8 cellular contexts compared by ENCODE assay signal in genomic region chr1:15684468-15685283, GRCh38. TPM values are rescaled to one million over a fixed set of nuclear protein-coding genes. Genes with fewer than 3 reads are reported as not detected.
DNase-seq lines count a peak whose midpoint lies in the region; ATAC-seq and TF ChIP-seq lines count a peak whose summit lies in the region.

No MANE protein-coding gene starts in this region.

- H3K27me3 Mint-ChIP-seq in CD4-positive, alpha-beta T cell, result no peaks in the 10 kb centered on the region
- no peaks in the 10 kb centered on the region for H3K27me3 Mint-ChIP-seq in activated naive CD8-positive, alpha-beta T cell treated with anti-CD3 and anti-CD28 coated beads, Interleukin-2, amount 10 ng/mL, durations not matched to agents 7 days and 5 days

- H3K4me3 ChIP-seq in PC-3 (ENCODE audit: low read length) (peak overlapping the region; percentile 99), left ventricle myocardium inferior (peak overlapping the region; percentile 88)

- no peak for TF ChIP-seq CTCF in CD4-positive, alpha-beta T cell (IDR thresholded peaks at IDR 0.05)
- no peak for TF ChIP-seq CTCF in PC-3 (conservative IDR thresholded peaks at IDR 0.05; ENCODE audit: low read depth, low read length)
- TF ChIP-seq CTCF in left ventricle myocardium inferior (IDR thresholded peaks at IDR 0.05; ENCODE audit: borderline replicate concordance), result peak; percentile 35

- H2AFZ ChIP-seq in PC-3 (ENCODE audit: low read length), result peak overlapping the region; percentile 49; the same call in 1 of the 2 replicates

- peak overlapping the region; percentile 95 for H3K27ac Mint-ChIP-seq in CD4-positive, alpha-beta T cell
- H3K27ac Mint-ChIP-seq in activated naive CD8-positive, alpha-beta T cell treated with anti-CD3 and anti-CD28 coated beads, Interleukin-2, amount 10 ng/mL, durations not matched to agents 7 days and 5 days, result peak overlapping the region; percentile 81

- intact Hi-C loops in CD4-positive, alpha-beta T cell (cut with DNase I, micrococcal nuclease), result loop anchor here (1.0 to 5.0 kb wide), 3 partner anchors 13 to 152 kb away; partner anchors contain the start of gene DDI2 (in 1 of the 2)
- intact Hi-C loops in PC-3 (cut with micrococcal nuclease), result no loop called here
- intact Hi-C loops in left ventricle myocardium inferior (cut with micrococcal nuclease), result no loop called here

- H3K27ac ChIP-seq in CD4-positive, alpha-beta T cell (ENCODE audit: low read depth, low read length), result peak overlapping the region; percentile 56
- no peak overlapping the region for H3K27ac ChIP-seq in PC-3 (ENCODE audit: low read length)
- peak overlapping the region; percentile 94 for H3K27ac ChIP-seq in left ventricle myocardium inferior (replicated peaks)

- peak in 9 of 10 experiments; percentile 3 to 39 (median 12) for DNase-seq in CD4-positive, alpha-beta T cell
- DNase-seq in PC-3 (no peak), left ventricle myocardium inferior (peak; percentile 42), retina (peak; percentile 70), superior temporal gyrus (ENCODE audit: extremely low spot score) (no peak)
- peak; percentile 65 for DNase-seq in activated naive CD8-positive, alpha-beta T cell treated with anti-CD3 and anti-CD28 coated beads, Interleukin-2, amount 10 ng/mL, durations not matched to agents 7 days and 5 days

- peak; percentile 41 for ATAC-seq in CD4-positive, alpha-beta T cell (ENCODE audit: poor library complexity)
- peak; percentile 56 for ATAC-seq in GM21528 (IDR thresholded peaks at IDR 0.05; ENCODE audit: low FRiP score, unreplicated experiment)
- ATAC-seq in PC-3, result peak; percentile 37
- peak; percentile 47 for ATAC-seq in activated naive CD8-positive, alpha-beta T cell treated with anti-CD3 and anti-CD28 coated beads, Interleukin-2, amount 10 ng/mL, durations not matched to agents 7 days and 5 days (ENCODE audit: low read depth)
- ATAC-seq in HG02981 (IDR thresholded peaks at IDR 0.05; ENCODE audit: unreplicated experiment), result no peak

- H3K4me1 ChIP-seq in PC-3 (ENCODE audit: insufficient read depth, low read length) (peaks cover 32% of the 10 kb centered on the region), left ventricle myocardium inferior (peaks cover 61% of the 10 kb centered on the region)

- peaks cover 28% of the 10 kb centered on the region for H3K4me1 Mint-ChIP-seq in CD4-positive, alpha-beta T cell (ENCODE audit: low read depth)
- H3K4me1 Mint-ChIP-seq in activated naive CD8-positive, alpha-beta T cell treated with anti-CD3 and anti-CD28 coated beads, Interleukin-2, amount 10 ng/mL, durations not matched to agents 7 days and 5 days, result peaks cover 23% of the 10 kb centered on the region

- no peaks in the 10 kb centered on the region for H3K9me3 Mint-ChIP-seq in CD4-positive, alpha-beta T cell
- H3K9me3 Mint-ChIP-seq in activated naive CD8-positive, alpha-beta T cell treated with anti-CD3 and anti-CD28 coated beads, Interleukin-2, amount 10 ng/mL, durations not matched to agents 7 days and 5 days, result no peaks in the 10 kb centered on the region

- H3K4me2 ChIP-seq in PC-3 (ENCODE audit: low read length), result peak overlapping the region; percentile 94

- BruUV-seq in PC-3 (replicated peaks; lab: Mats Ljungman, UMichigan), result no TSS peak

- H3K27me3 ChIP-seq in CD4-positive, alpha-beta T cell (ENCODE audit: control insufficient read depth, insufficient read depth, low read length), result no peaks in the 10 kb centered on the region
- H3K27me3 ChIP-seq in PC-3 (ENCODE audit: low read length) (no peaks in the 10 kb centered on the region), left ventricle myocardium inferior (ENCODE audit: low read depth) (no peaks in the 10 kb centered on the region)

- no peaks in the 10 kb centered on the region for H3K9me3 ChIP-seq in CD4-positive, alpha-beta T cell (ENCODE audit: control insufficient read depth, low read length)
- H3K9me3 ChIP-seq in PC-3 (ENCODE audit: low read length) (no peaks in the 10 kb centered on the region), left ventricle myocardium inferior (replicated peaks) (no peaks in the 10 kb centered on the region)

- peak overlapping the region; percentile 79 for H3K9ac ChIP-seq in PC-3 (ENCODE audit: low read length)

- peaks cover 15% of the 10 kb centered on the region for H3K36me3 Mint-ChIP-seq in CD4-positive, alpha-beta T cell (ENCODE audit: low read depth)
- peaks cover 15% of the 10 kb centered on the region for H3K36me3 Mint-ChIP-seq in activated naive CD8-positive, alpha-beta T cell treated with anti-CD3 and anti-CD28 coated beads, Interleukin-2, amount 10 ng/mL, durations not matched to agents 7 days and 5 days

- H3K9me2 ChIP-seq in PC-3 (replicated peaks; ENCODE audit: low read length), result no peaks in the 10 kb centered on the region

- POLR2A ChIA-PET in CD4-positive, alpha-beta T cell (lab: Charles Lee), result interaction anchor here (0.7 to 2.8 kb wide), 9 partner anchors 9 to 149 kb away, joined by 3 to 25 read pairs (median 5); no protein-coding TSS in a partner anchor
- POLR2A ChIA-PET in PC-3 (lab: Charles Lee; ENCODE audit: unreplicated experiment), result no interaction called here
- POLR2A ChIA-PET in activated naive CD8-positive, alpha-beta T cell treated with anti-CD3 and anti-CD28 coated beads, Interleukin-2, amount 10 ng/mL, durations not matched to agents 7 days and 5 days (lab: Charles Lee), result interaction anchor here (0.6 to 2.0 kb wide), 8 partner anchors 9 to 192 kb away, joined by 3 to 37 read pairs (median 4); partner anchors contain the start of gene DDI2

- H3K36me3 ChIP-seq in PC-3 (ENCODE audit: low read depth, low read length) (no peaks in the 10 kb centered on the region; the same call in 1 of the 2 replicates), left ventricle myocardium inferior (no peaks in the 10 kb centered on the region)

- H3K79me2 ChIP-seq in PC-3 (ENCODE audit: low read length), result peaks cover 56% of the 10 kb centered on the region

- CTCF ChIA-PET in CD4-positive, alpha-beta T cell (lab: Charles Lee), result no interaction called here
- CTCF ChIA-PET in PC-3 (lab: Charles Lee), result no interaction called here

- H4K20me1 ChIP-seq in PC-3 (ENCODE audit: low read length), result 0 out of 2 replicates have a peak, but pooled peaks cover 9% of the 10 kb centered on the region

- H3K4me3 Mint-ChIP-seq in CD4-positive, alpha-beta T cell, result peak overlapping the region; percentile 93
- peak overlapping the region; percentile 83 for H3K4me3 Mint-ChIP-seq in activated naive CD8-positive, alpha-beta T cell treated with anti-CD3 and anti-CD28 coated beads, Interleukin-2, amount 10 ng/mL, durations not matched to agents 7 days and 5 days

- no peaks in the 10 kb centered on the region for H3F3A ChIP-seq in PC-3 (ENCODE audit: low read length, unreplicated experiment)

RNA-seq across cellular contexts. Expression of gene PLEKHM2, which starts 0.6 kb away (rescaled TPM):
- 10 to 100 TPM; 77.5 to 82.0 TPM for total RNA-seq in CD4-positive, alpha-beta T cell
- total RNA-seq in PC-3 (2014; rRNA removed) (31.3 and 44.6 TPM in 2 replicates), left ventricle myocardium inferior (90.3 TPM)
- 10 to 100 TPM; 47.7 to 56.6 TPM for total RNA-seq in activated naive CD8-positive, alpha-beta T cell treated with anti-CD3 and anti-CD28 coated beads, Interleukin-2, amount 10 ng/mL, durations not matched to agents 7 days and 5 days

RNA-seq across cellular contexts. Expression of gene SLC25A34, which starts 51.4 kb away (rescaled TPM):
- 1 to 10 TPM; 1.9 to 2.8 TPM for total RNA-seq in CD4-positive, alpha-beta T cell
- 0.44 and 2.6 TPM in 2 replicates for total RNA-seq in PC-3 (2014; rRNA removed)
- total RNA-seq in activated naive CD8-positive, alpha-beta T cell treated with anti-CD3 and anti-CD28 coated beads, Interleukin-2, amount 10 ng/mL, durations not matched to agents 7 days and 5 days, result 1 to 10 TPM; 1.6 to 2.7 TPM
- 34.0 TPM for total RNA-seq in left ventricle myocardium inferior

RNA-seq across cellular contexts. Expression of gene TMEM82, which starts 57.6 kb away (rescaled TPM):
- not detected for total RNA-seq in CD4-positive, alpha-beta T cell
- total RNA-seq in PC-3 (2014; rRNA removed) (not detected in 2 replicates), left ventricle myocardium inferior (not detected)
- total RNA-seq in activated naive CD8-positive, alpha-beta T cell treated with anti-CD3 and anti-CD28 coated beads, Interleukin-2, amount 10 ng/mL, durations not matched to agents 7 days and 5 days, result not detected

Comparison
In these comparisons a context has a peak if more than half of its experiments do, and no peak if none do; other contexts are left out.
1. DNase-seq: peak in CD4-positive, alpha-beta T cell (9 of 10), activated naive CD8-positive, alpha-beta T cell treated with anti-CD3 and anti-CD28 coated beads, Interleukin-2, amount 10 ng/mL, durations not matched to agents 7 days and 5 days (single experiment), left ventricle myocardium inferior (single experiment) and retina (single experiment); none in PC-3 (single experiment) and superior temporal gyrus (single experiment).
2. intact Hi-C loops: an anchor here in CD4-positive, alpha-beta T cell (1.0 to 5.0 kb wide); none called in PC-3 and left ventricle myocardium inferior.